In genomic region chr20:34410331-34410730, GRCh38 we compare ENCODE assay signal across 18 cellular contexts. TPM values are rescaled to one million over a fixed set of nuclear protein-coding genes. Genes with fewer than 3 reads are reported as not detected.
DNase-seq lines count a peak whose midpoint lies in the region; ATAC-seq and TF ChIP-seq lines count a peak whose summit lies in the region.
"Had no signal": no experiment of that assay in that cellular context is flagged by ENCODE, and none has a peak within 500 bp of the region (broad histone marks: within the 10 kb centered on the region; RNA-seq: fewer than 3 reads in every experiment).

No MANE protein-coding gene starts in this region.

- no peak overlapping the region for H3K56ac ChIP-seq in IMR-90 (ENCODE audit: extremely low read depth, insufficient read depth, low read length)

- H3K27me3 ChIP-seq in IMR-90 (ENCODE audit: control insufficient read depth, insufficient read depth, low read length) = no peaks in the 10 kb centered on the region
- H3K27me3 ChIP-seq in BE2C = no peaks in the 10 kb centered on the region
- no peaks in the 10 kb centered on the region for H3K27me3 ChIP-seq in tibial nerve

- H3K9ac ChIP-seq in IMR-90 (ENCODE audit: low read depth, low read length) = no peak overlapping the region

- peak; percentile 47 for DNase-seq in AG08395 (ENCODE audit: low spot score)
- no peak for DNase-seq in Calu3
- DNase-seq in IMR-90 = peak; percentile 26
- DNase-seq in fibroblast of peridontal ligament (ENCODE audit: extremely low read depth) = peak; percentile 55
- DNase-seq in stimulated activated CD4-positive, alpha-beta T cell treated with anti-CD3 and anti-CD28 coated beads, Interleukin-4, amount 100 ng/mL, for 1 hour = no peak
- no peak for DNase-seq in BE2C
- no peak for DNase-seq in T-helper 2 cell treated with Interferon-gamma antibody and Interleukin-4, amounts not matched to agents 5 μg/mL and 100 μg/mL, for 36 hours (ENCODE audit: low spot score)
- no peak for DNase-seq in tibial nerve (ENCODE audit: low spot score in 2 of 2)
- DNase-seq: CD8-positive, alpha-beta memory T cell; HCEC 1CT; KG1; NCI-H1092 treated with DMSO at 0.1 percent for 48 hours; NCI-H1694 treated with DMSO at 0.1 percent for 48 hours; NCI-H774; Right ventricle myocardium superior had no signal

- H3K14ac ChIP-seq in IMR-90 (replicated peaks; ENCODE audit: low read depth, low read length) = no peak overlapping the region

- H4K91ac ChIP-seq in IMR-90 (ENCODE audit: insufficient read depth, low read depth, low read length) = no peak overlapping the region

- no peak for TF ChIP-seq CTCF in Calu3 (IDR thresholded peaks at IDR 0.05; ENCODE audit: unreplicated experiment)
- TF ChIP-seq CTCF in IMR-90 (conservative IDR thresholded peaks at IDR 0.05; ENCODE audit: low read depth, low read length) = no peak
- TF ChIP-seq CTCF in BE2C (IDR thresholded peaks at IDR 0.05; ENCODE audit: low read depth, low read length) = no peak
- TF ChIP-seq CTCF in tibial nerve (IDR thresholded peaks at IDR 0.05) = no peak

- no peak for TF ChIP-seq RAD21 in IMR-90 (IDR thresholded peaks at IDR 0.05; ENCODE audit: low read length)

- H3K9me3 Mint-ChIP-seq in Calu3 (ENCODE audit: low read depth, unreplicated experiment) = no peaks in the 10 kb centered on the region
- H3K9me3 Mint-ChIP-seq in T-helper 2 cell treated with Interferon-gamma antibody and Interleukin-4, amounts not matched to agents 5 μg/mL and 100 μg/mL, for 36 hours = no peaks in the 10 kb centered on the region
- H3K9me3 Mint-ChIP-seq: CD8-positive, alpha-beta memory T cell had no signal

- TF ChIP-seq POLR2A in IMR-90 (IDR thresholded peaks at IDR 0.05; ENCODE audit: low read depth, low read length) (no peak), tibial nerve (IDR thresholded peaks at IDR 0.05) (no peak)

- no TSS peak for BruUV-seq in Calu3 (replicated peaks; lab: Mats Ljungman, UMichigan)
- BruUV-seq in IMR-90 (replicated peaks; lab: Mats Ljungman, UMichigan) = no TSS peak

- ATAC-seq in IMR-90 (ENCODE audit: low read depth) = no peak
- ATAC-seq: Panc1 had no signal

- no peak overlapping the region for H2AK9ac ChIP-seq in IMR-90 (replicated peaks; ENCODE audit: low read depth, low read length, poor library complexity)

- no CpG with 5 or more reads among the region's 6 CpGs for WGBS in IMR-90 (ENCODE audit: extremely low coverage in 2 of 2, insufficient read length in 1 of 2), 2 experiments
- 78 to 82% methylated on average over 6 of the region's 6 CpGs for WGBS in tibial nerve, 2 donors

- H3K27ac ChIP-seq in IMR-90 (ENCODE audit: insufficient read depth, low read length) = no peak overlapping the region
- H3K27ac ChIP-seq in tibial nerve = no peak overlapping the region
- H3K27ac ChIP-seq: HL-60 had no signal

- intact Hi-C loops in Calu3 (cut with micrococcal nuclease; ENCODE audit: unreplicated experiment) (loop anchor here (5.0 kb wide), 1 partner anchor 98 kb away; no protein-coding TSS in a partner anchor), IMR-90 (cut with micrococcal nuclease) (no loop called here)

- no peak overlapping the region for H2BK120ac ChIP-seq in IMR-90 (ENCODE audit: low read depth, low read length)

- peaks cover 34% of the 10 kb centered on the region for H3K4me1 Mint-ChIP-seq in Calu3 (ENCODE audit: low read depth, unreplicated experiment)
- H3K4me1 Mint-ChIP-seq in T-helper 2 cell treated with Interferon-gamma antibody and Interleukin-4, amounts not matched to agents 5 μg/mL and 100 μg/mL, for 36 hours (ENCODE audit: low read depth) = peaks cover 11% of the 10 kb centered on the region

- H2AK5ac ChIP-seq in IMR-90 (ENCODE audit: low read depth, low read length) = no peak overlapping the region

- CTCF ChIA-PET in Calu3 (lab: Charles Lee) (interaction anchor here (3.1 kb wide), 1 partner anchor 97 kb away, joined by 15 read pairs; no protein-coding TSS in a partner anchor), IMR-90 (lab: Yijun Ruan, JAX) (no interaction called here)

- H3K4me1 ChIP-seq in IMR-90 (ENCODE audit: control insufficient read depth, insufficient read depth, low read length) (peaks cover 4% of the 10 kb centered on the region; the same call in 1 of the 2 replicates), BE2C (no peaks in the 10 kb centered on the region), tibial nerve (peaks cover 0 to 17% (median 0%) of the 10 kb centered on the region in 4 donors)

- H3K9me1 ChIP-seq in IMR-90 (ENCODE audit: insufficient read depth, low read length) = peaks cover 2% of the 10 kb centered on the region

- no peak overlapping the region for H2AFZ ChIP-seq in IMR-90 (replicated peaks; ENCODE audit: low read length, poor library complexity)

- no peak overlapping the region for H3K18ac ChIP-seq in IMR-90 (ENCODE audit: low read depth, low read length)

- no peak overlapping the region for H4K8ac ChIP-seq in IMR-90 (ENCODE audit: low read depth in 2 of 2, low read length in 2 of 2)

- no peak overlapping the region for H4K5ac ChIP-seq in IMR-90 (ENCODE audit: low read depth, low read length)

- H3K9me3 ChIP-seq in IMR-90 (ENCODE audit: control insufficient read depth, insufficient read depth, low read length) = no peaks in the 10 kb centered on the region
- peaks cover 2% of the 10 kb centered on the region; the same call in 1 of the 2 replicates for H3K9me3 ChIP-seq in BE2C
- no peaks in the 10 kb centered on the region for H3K9me3 ChIP-seq in tibial nerve

- peak overlapping the region; percentile 16; the same call in 1 of the 2 replicates for H3K23ac ChIP-seq in IMR-90 (ENCODE audit: low read depth, low read length)

- H3K27ac Mint-ChIP-seq in Calu3 (ENCODE audit: unreplicated experiment) = peak overlapping the region; percentile 23
- no peak overlapping the region for H3K27ac Mint-ChIP-seq in T-helper 2 cell treated with Interferon-gamma antibody and Interleukin-4, amounts not matched to agents 5 μg/mL and 100 μg/mL, for 36 hours
- H3K27ac Mint-ChIP-seq: B cell had no signal

- POLR2A ChIA-PET in IMR-90 (lab: Charles Lee; ENCODE audit: unreplicated experiment) = no interaction called here

- in situ Hi-C loops in IMR-90 (cut with MboI; ENCODE audit: low sequenced_read_pairs) = no loop called here

- peaks cover 36% of the 10 kb centered on the region for H3K36me3 ChIP-seq in IMR-90 (ENCODE audit: control insufficient read depth, insufficient read depth, low read length)
- H3K36me3 ChIP-seq in BE2C = peaks cover 42% of the 10 kb centered on the region
- H3K36me3 ChIP-seq in tibial nerve = peaks cover 0 to 53% (median 0%) of the 10 kb centered on the region in 3 donors

- no peak overlapping the region for H3K4me2 ChIP-seq in IMR-90 (ENCODE audit: low read depth, low read length)

- TF ChIP-seq EP300 in tibial nerve (IDR thresholded peaks at IDR 0.05) = no peak

- H3K4me3 ChIP-seq in IMR-90 (ENCODE audit: insufficient read depth, low read depth, low read length) (no peak overlapping the region), BE2C (ENCODE audit: low read depth, low read length) (no peak overlapping the region), tibial nerve (no peak overlapping the region)

- no peak overlapping the region for H3K4me3 Mint-ChIP-seq in Calu3 (ENCODE audit: low read depth, unreplicated experiment)
- H3K4me3 Mint-ChIP-seq in T-helper 2 cell treated with Interferon-gamma antibody and Interleukin-4, amounts not matched to agents 5 μg/mL and 100 μg/mL, for 36 hours = no peak overlapping the region
- H3K4me3 Mint-ChIP-seq: B cell; CD8-positive, alpha-beta memory T cell had no signal

- no peaks in the 10 kb centered on the region for H3K27me3 Mint-ChIP-seq in Calu3 (ENCODE audit: unreplicated experiment)
- no peaks in the 10 kb centered on the region for H3K27me3 Mint-ChIP-seq in T-helper 2 cell treated with Interferon-gamma antibody and Interleukin-4, amounts not matched to agents 5 μg/mL and 100 μg/mL, for 36 hours (ENCODE audit: low read depth)
- H3K27me3 Mint-ChIP-seq: B cell; CD8-positive, alpha-beta memory T cell had no signal

- peaks cover 47% of the 10 kb centered on the region for H4K20me1 ChIP-seq in IMR-90 (ENCODE audit: insufficient read depth, low read length)

- H2BK15ac ChIP-seq in IMR-90 (ENCODE audit: low read depth, low read length) = no peak overlapping the region

- no peak overlapping the region for H2BK20ac ChIP-seq in IMR-90 (ENCODE audit: low read depth, low read length)

- no peak overlapping the region for H3K4ac ChIP-seq in IMR-90 (ENCODE audit: low read depth, low read length)

- H3K79me1 ChIP-seq in IMR-90 (ENCODE audit: low read depth in 1 of 2, low read length in 2 of 2) = peaks cover 17 to 73% of the 10 kb centered on the region in 2 experiments

- no peak overlapping the region for H2BK5ac ChIP-seq in IMR-90 (ENCODE audit: low read depth, low read length, poor library complexity, severe bottlenecking)

- dilution Hi-C loops in IMR-90 (cut with HindIII; ENCODE audit: low sequenced_read_pairs, unreplicated experiment) = no loop called here

- peaks cover 64% of the 10 kb centered on the region for H3K36me3 Mint-ChIP-seq in Calu3 (ENCODE audit: insufficient read depth, unreplicated experiment)
- peaks cover 29% of the 10 kb centered on the region for H3K36me3 Mint-ChIP-seq in T-helper 2 cell treated with Interferon-gamma antibody and Interleukin-4, amounts not matched to agents 5 μg/mL and 100 μg/mL, for 36 hours (ENCODE audit: low read depth)

TF ChIP-seq in IMR-90, 13 proteins besides CTCF, POLR2A, EP300 and RAD21 (continues in another document):
- TF ChIP-seq MXI1 (IDR thresholded peaks at IDR 0.05; ENCODE audit: borderline replicate concordance, low read depth, low read length) (no peak), MAZ (IDR thresholded peaks at IDR 0.05; ENCODE audit: borderline replicate concordance, low read depth, low read length) (no peak), NFE2L2 (IDR thresholded peaks at IDR 0.05; ENCODE audit: low read depth, low read length) (no peak), RCOR1 (IDR thresholded peaks at IDR 0.05; ENCODE audit: insufficient replicate concordance, low read length) (no peak), CEBPB (IDR thresholded peaks at IDR 0.05; ENCODE audit: low read depth, low read length) (no peak)
- TF ChIP-seq, protein P1, sequence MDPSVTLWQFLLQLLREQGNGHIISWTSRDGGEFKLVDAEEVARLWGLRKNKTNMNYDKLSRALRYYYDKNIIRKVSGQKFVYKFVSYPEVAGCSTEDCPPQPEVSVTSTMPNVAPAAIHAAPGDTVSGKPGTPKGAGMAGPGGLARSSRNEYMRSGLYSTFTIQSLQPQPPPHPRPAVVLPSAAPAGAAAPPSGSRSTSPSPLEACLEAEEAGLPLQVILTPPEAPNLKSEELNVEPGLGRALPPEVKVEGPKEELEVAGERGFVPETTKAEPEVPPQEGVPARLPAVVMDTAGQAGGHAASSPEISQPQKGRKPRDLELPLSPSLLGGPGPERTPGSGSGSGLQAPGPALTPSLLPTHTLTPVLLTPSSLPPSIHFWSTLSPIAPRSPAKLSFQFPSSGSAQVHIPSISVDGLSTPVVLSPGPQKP (IDR thresholded peaks at IDR 0.05; ENCODE audit: borderline replicate concordance, low read depth, low read length) = no peak

RNA-seq across cellular contexts. Expression of gene ITCH, which starts 47.3 kb away (rescaled TPM):
- 90.1 and 91.6 TPM in 2 replicates for total RNA-seq in Calu3 (2022)
- 94.6 and 103 TPM in 2 replicates for total RNA-seq in IMR-90 (2012; rRNA removed)
- polyA plus RNA-seq in IMR-90 (2012; rRNA removed) = 8.8 and 12.7 TPM in 2 replicates
- 5.0 and 7.6 TPM in 2 replicates for polyA plus RNA-seq in IMR-90 (2012; cell fraction: cytosol; rRNA removed)
- 5.1 and 11.9 TPM in 2 replicates for polyA plus RNA-seq in IMR-90 (2012; cell fraction: nucleus; rRNA removed; ENCODE audit: low replicate concordance)
- polyA plus RNA-seq in BE2C (2012; ENCODE audit: insufficient read depth, insufficient read length, low read depth) = 17.6 TPM
- 10 to 100 TPM; 48.4 to 85.4 (median 62.8) TPM for total RNA-seq in tibial nerve

Comparison
In these comparisons a context has a peak if more than half of its experiments do, and no peak if none do; other contexts are left out.
1. DNase-seq: peak in AG08395 (single experiment), IMR-90 (single experiment) and fibroblast of peridontal ligament (single experiment); none in Calu3 (single experiment), stimulated activated CD4-positive, alpha-beta T cell treated with anti-CD3 and anti-CD28 coated beads, Interleukin-4, amount 100 ng/mL, for 1 hour (single experiment), BE2C (single experiment), T-helper 2 cell treated with Interferon-gamma antibody and Interleukin-4, amounts not matched to agents 5 μg/mL and 100 μg/mL, for 36 hours (single experiment) and tibial nerve (0 of 2).